Comparison of ENCODE assay signal across 8 cellular contexts in the genomic region with DNA sequence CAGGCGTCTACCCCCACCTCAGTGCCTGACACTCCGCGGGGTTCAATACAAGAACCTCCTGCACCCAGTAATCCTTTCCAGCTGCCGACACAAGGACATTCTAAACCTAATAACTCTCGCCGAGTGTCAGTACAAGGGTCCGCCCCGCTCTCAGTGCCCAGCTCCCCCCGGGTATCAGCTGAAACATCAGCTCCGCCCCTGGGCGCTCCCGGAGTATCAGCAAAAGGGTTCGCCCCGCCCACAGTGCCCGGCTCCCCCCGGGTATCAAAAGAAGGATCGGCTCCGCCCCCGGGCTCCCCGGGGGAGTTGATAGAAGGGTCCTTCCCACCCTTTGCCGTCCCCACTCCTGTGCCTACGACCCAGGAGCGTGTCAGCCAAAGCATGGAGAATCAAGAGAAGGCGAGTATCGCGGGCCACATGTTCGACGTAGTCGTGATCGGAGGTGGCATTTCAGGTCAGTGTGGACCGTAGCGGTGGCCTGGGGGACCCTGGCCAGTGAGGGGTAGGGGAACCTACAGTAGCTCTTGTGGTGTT. TPM values are rescaled to one million over a fixed set of nuclear protein-coding genes. Genes with fewer than 3 reads are reported as not detected.
DNase-seq lines count a peak whose midpoint lies in the region; ATAC-seq and TF ChIP-seq lines count a peak whose summit lies in the region.

MAOA (plus strand) TSS at position 339 of the 534 bp plus-strand sequence; CDS start at position 382, 43 bp downstream.

- H3K27ac Mint-ChIP-seq in IgD-negative memory B cell, result peak within 1 kb of the TSS in 1 of 3 donors; percentile 65
- H3K27ac Mint-ChIP-seq in activated CD4-positive, alpha-beta memory T cell treated with anti-CD3 and anti-CD28 coated beads for 36 hours, result peak within 1 kb of the TSS; percentile 33

- peaks cover 0 to 6% (median 1%) of the 10 kb centered on the region in 3 donors for H3K9me3 Mint-ChIP-seq in IgD-negative memory B cell
- no peaks in the 10 kb centered on the region for H3K9me3 Mint-ChIP-seq in activated CD4-positive, alpha-beta memory T cell treated with anti-CD3 and anti-CD28 coated beads for 36 hours

- no peaks in the 10 kb centered on the region for H3K36me3 Mint-ChIP-seq in IgD-negative memory B cell
- no peaks in the 10 kb centered on the region for H3K36me3 Mint-ChIP-seq in activated CD4-positive, alpha-beta memory T cell treated with anti-CD3 and anti-CD28 coated beads for 36 hours

- ATAC-seq in GM19035 (IDR thresholded peaks at IDR 0.05; ENCODE audit: unreplicated experiment) (no peak), HG02840 (IDR thresholded peaks at IDR 0.05; ENCODE audit: low FRiP score, unreplicated experiment) (no peak)

- TF ChIP-seq CTCF in A673 (conservative IDR thresholded peaks at IDR 0.05; ENCODE audit: low read depth, low read length) (no peak), epithelial cell of esophagus (IDR thresholded peaks at IDR 0.05; ENCODE audit: insufficient read depth, low read depth, low read length, missing control alignments) (no peak)

- WGBS in mesodermal cell (ENCODE audit: insufficient coverage in 2 of 2), 2 experiments, result 0 to 12% methylated on average over 5 to 10 of the region's 32 CpGs

- H3K4me3 Mint-ChIP-seq in IgD-negative memory B cell, result peak within 1 kb of the TSS; percentile 83 to 94 (median 86)
- peak within 1 kb of the TSS; percentile 85 for H3K4me3 Mint-ChIP-seq in activated CD4-positive, alpha-beta memory T cell treated with anti-CD3 and anti-CD28 coated beads for 36 hours

- no peaks in the 10 kb centered on the region for H3K4me1 Mint-ChIP-seq in IgD-negative memory B cell
- no peaks in the 10 kb centered on the region for H3K4me1 Mint-ChIP-seq in activated CD4-positive, alpha-beta memory T cell treated with anti-CD3 and anti-CD28 coated beads for 36 hours (ENCODE audit: low read depth)

- H3K27me3 Mint-ChIP-seq in IgD-negative memory B cell, result peaks cover 14% of the 10 kb centered on the region
- no peaks in the 10 kb centered on the region for H3K27me3 Mint-ChIP-seq in activated CD4-positive, alpha-beta memory T cell treated with anti-CD3 and anti-CD28 coated beads for 36 hours

- POLR2A ChIA-PET in A673 (lab: Charles Lee; ENCODE audit: low non-redundant PET), result no interaction called here
- POLR2A ChIA-PET in activated CD4-positive, alpha-beta memory T cell treated with anti-CD3 and anti-CD28 coated beads for 36 hours (lab: Charles Lee), result no interaction called here

- CTCF ChIA-PET in A673 (lab: Charles Lee), result no interaction called here
- CTCF ChIA-PET in activated CD4-positive, alpha-beta memory T cell treated with anti-CD3 and anti-CD28 coated beads for 36 hours (lab: Charles Lee), result interaction anchor here (0.8 kb wide), 1 partner anchor 96 kb away, joined by 3 read pairs; no protein-coding TSS in a partner anchor

- H3K36me3 ChIP-seq in A673 (ENCODE audit: insufficient read depth, low read length, poor library complexity, severe bottlenecking) (no peaks in the 10 kb centered on the region), mesodermal cell (ENCODE audit: control insufficient read depth, insufficient read depth, low read length) (no peaks in the 10 kb centered on the region)

- intact Hi-C loops in A673 (cut with micrococcal nuclease; ENCODE audit: unreplicated experiment), result no loop called here
- intact Hi-C loops in activated CD4-positive, alpha-beta memory T cell treated with anti-CD3 and anti-CD28 coated beads for 36 hours (cut with micrococcal nuclease), result no loop called here

- no peaks in the 10 kb centered on the region for H3K4me1 ChIP-seq in A673 (ENCODE audit: insufficient read depth, low read length, poor library complexity, severe bottlenecking)
- H3K4me1 ChIP-seq in mesodermal cell (ENCODE audit: control insufficient read depth, insufficient read depth, low read length, poor library complexity, severe bottlenecking), result no peaks in the 10 kb centered on the region

- H3K4me3 ChIP-seq in A673 (ENCODE audit: low read depth, low read length, poor library complexity, severe bottlenecking), result peak within 1 kb of the TSS; percentile 57
- H3K4me3 ChIP-seq in epithelial cell of esophagus (ENCODE audit: low read length), result peak within 1 kb of the TSS; percentile 78
- peak within 1 kb of the TSS; percentile 53 for H3K4me3 ChIP-seq in mesodermal cell (ENCODE audit: extremely low read depth, insufficient read depth, low read length, poor library complexity, severe bottlenecking)

- no peaks in the 10 kb centered on the region for H3K9me3 ChIP-seq in A673 (ENCODE audit: low read depth, low read length, poor library complexity, severe bottlenecking)
- H3K9me3 ChIP-seq in mesodermal cell (ENCODE audit: control insufficient read depth, low read length), result no peaks in the 10 kb centered on the region

- no peaks in the 10 kb centered on the region for H3K27me3 ChIP-seq in A673 (replicated peaks; ENCODE audit: insufficient read depth, low read depth, low read length, poor library complexity)

- H3K27ac ChIP-seq in A673 (ENCODE audit: low read depth, low read length, poor library complexity, severe bottlenecking) (peak within 1 kb of the TSS; percentile 96), mesodermal cell (ENCODE audit: low read depth, low read length, severe bottlenecking) (no peak within 1 kb of the TSS)

- no TSS peak for BruUV-seq in A673 (replicated peaks; lab: Mats Ljungman, UMichigan)

- DNase-seq in A673 (ENCODE audit: low spot score) (peak; percentile 50), epithelial cell of esophagus (ENCODE audit: low read depth) (peak; percentile 71)
- peak; percentile 34 for DNase-seq in activated CD4-positive, alpha-beta memory T cell treated with anti-CD3 and anti-CD28 coated beads for 36 hours
- peak; percentile 18 for DNase-seq in stimulated activated naive CD4-positive, alpha-beta T cell treated with Interleukin-2 at 50 U/mL for 16 hours (lab: John Stamatoyannopoulos, UW)

RNA-seq across cellular contexts. Expression of gene MAOA, which starts in this region (rescaled TPM):
- total RNA-seq in A673 (2021), result 6.1 and 8.5 TPM in 2 replicates
- polyA plus RNA-seq in IgD-negative memory B cell, result not detected
- 10 to 100 TPM; 14.8 to 16.8 TPM for total RNA-seq in activated CD4-positive, alpha-beta memory T cell treated with anti-CD3 and anti-CD28 coated beads for 36 hours
- 5.6 TPM for polyA plus RNA-seq in mesodermal cell (2013, experiment 1 of 2)
- 8.7 TPM for polyA plus RNA-seq in mesodermal cell (2013, experiment 2 of 2)

Comparison
In these comparisons a context has a peak if more than half of its experiments do, and no peak if none do; other contexts are left out.
1. DNase-seq: peak in every context shown above with its lines; median percentile 71 in epithelial cell of esophagus; 50 in A673; 34 in activated CD4-positive, alpha-beta memory T cell treated with anti-CD3 and anti-CD28 coated beads for 36 hours; 18 in stimulated activated naive CD4-positive, alpha-beta T cell treated with Interleukin-2 at 50 U/mL for 16 hours.